8 cellular contexts compared by ENCODE assay signal in genomic region chr10:80530251-80530650, GRCh38. TPM values are rescaled to one million over a fixed set of nuclear protein-coding genes. Genes with fewer than 3 reads are reported as not detected.
A peak's percentile ranks its signal among the peaks of the same experiment; 100 is the strongest.
DNase-seq lines count a peak whose midpoint lies in the region; ATAC-seq, FAIRE-seq and TF ChIP-seq lines count a peak whose summit lies in the region.

No MANE protein-coding gene starts in this region.

- no TSS peak for BruUV-seq in HCT116 (replicated peaks; lab: Mats Ljungman, UMichigan)

- H3K79me2 ChIP-seq in HCT116 (ENCODE audit: insufficient read depth, low read length): no peaks in the 10 kb centered on the region

- peak in 4 of 7 experiments; percentile 9 to 61 (median 40) for DNase-seq in CD8-positive, alpha-beta T cell
- DNase-seq in HCT116 (ENCODE audit: low read depth, low spot score): peak; percentile 27
- DNase-seq in RCC 7860 (ENCODE audit: low spot score): peak; percentile 41
- DNase-seq in astrocyte of the hippocampus (ENCODE audit: low read depth, low spot score): peak; percentile 27
- DNase-seq in mucosa of descending colon: peak in 2 of 3 donors; percentile 36 to 55
- DNase-seq in NCI-H2029 (lab: John Stamatoyannopoulos, UW): no peak

- no peaks in the 10 kb centered on the region for H3K9me2 ChIP-seq in HCT116 (ENCODE audit: insufficient read depth)

- H3K27ac Mint-ChIP-seq in CD8-positive, alpha-beta T cell: peak overlapping the region; percentile 88

- intact Hi-C loops in CD8-positive, alpha-beta T cell (cut with DNase I, micrococcal nuclease): loop anchor here (1.0 to 10.0 kb wide), 4 partner anchors 19 to 455 kb away; partner anchors contain the start of gene TMEM254 (in 1 of the 2)
- intact Hi-C loops in HCT116 (cut with micrococcal nuclease): loop anchor here (2.0 to 10.0 kb wide), 3 partner anchors 85 to 275 kb away; no protein-coding TSS in a partner anchor
- intact Hi-C loops in mucosa of descending colon (cut with DNase I, micrococcal nuclease): no loop called here

- ATAC-seq in CD8-positive, alpha-beta T cell: peak; percentile 62
- peak; percentile 91 for ATAC-seq in HCT116
- peak; percentile 69 for ATAC-seq in mucosa of descending colon
- ATAC-seq in HG03139 (IDR thresholded peaks at IDR 0.05; ENCODE audit: unreplicated experiment): no peak
- ATAC-seq in HG03571 (IDR thresholded peaks at IDR 0.05; ENCODE audit: unreplicated experiment): no peak

- CTCF ChIA-PET in CD8-positive, alpha-beta T cell (lab: Charles Lee): interaction anchor here (0.7 to 1.9 kb wide), 4 partner anchors 18 to 152 kb away, joined by 3 to 7 read pairs (median 4); no protein-coding TSS in a partner anchor
- CTCF ChIA-PET in HCT116 (lab: Charles Lee): interaction anchor here (1.5 kb wide), 1 partner anchor 25 kb away, joined by 5 read pairs; no protein-coding TSS in a partner anchor

- TF ChIP-seq CTCF in CD8-positive, alpha-beta T cell (IDR thresholded peaks at IDR 0.05): peak; percentile 27
- peak; percentile 46 to 68 (median 50); a peak in 5 of 6 replicates for TF ChIP-seq CTCF in HCT116 (IDR thresholded peaks at IDR 0.05 in 2 of 3, conservative IDR thresholded peaks at IDR 0.05 in 1 of 3; ENCODE audit: borderline replicate concordance in 1 of 3, insufficient read depth in 1 of 3, low read depth in 2 of 3, low read length in 2 of 3)
- TF ChIP-seq CTCF in mucosa of descending colon (IDR thresholded peaks at IDR 0.05): no peak

- peak; percentile 80 for TF ChIP-seq RAD21 in HCT116 (IDR thresholded peaks at IDR 0.05; ENCODE audit: low read depth)

- peaks cover 74% of the 10 kb centered on the region for H3K4me1 ChIP-seq in CD8-positive, alpha-beta T cell (ENCODE audit: insufficient read depth, low read length)
- peaks cover 0 to 4% of the 10 kb centered on the region in 2 experiments; a peak in 1 of 4 replicates for H3K4me1 ChIP-seq in HCT116 (ENCODE audit: control insufficient read depth in 1 of 2, insufficient read depth in 2 of 2, low read length in 2 of 2)
- peaks cover 5% of the 10 kb centered on the region for H3K4me1 ChIP-seq in mucosa of descending colon (ENCODE audit: low read depth)

- RAD21 ChIA-PET in HCT116 (lab: Charles Lee; ENCODE audit: low non-redundant PET in 1 of 2, low total read pairs in 2 of 2, uncharacterized antibody in 2 of 2, unreplicated experiment in 2 of 2): no interaction called here

- no peaks in the 10 kb centered on the region for H3K27me3 Mint-ChIP-seq in CD8-positive, alpha-beta T cell (ENCODE audit: low read depth)

- no peaks in the 10 kb centered on the region for H3K9me3 Mint-ChIP-seq in CD8-positive, alpha-beta T cell

- peak overlapping the region; percentile 72 for H3K4me3 Mint-ChIP-seq in CD8-positive, alpha-beta T cell

- peaks cover 71% of the 10 kb centered on the region for H3K4me1 Mint-ChIP-seq in CD8-positive, alpha-beta T cell (ENCODE audit: low read depth)

- no peak overlapping the region for H3K27ac ChIP-seq in CD8-positive, alpha-beta T cell (ENCODE audit: low read depth, low read length)
- no peak overlapping the region for H3K27ac ChIP-seq in HCT116 (ENCODE audit: low read depth, low read length)

- no peaks in the 10 kb centered on the region for H3K36me3 Mint-ChIP-seq in CD8-positive, alpha-beta T cell

- no peaks in the 10 kb centered on the region for H3K36me3 ChIP-seq in CD8-positive, alpha-beta T cell (ENCODE audit: insufficient read depth, low read length)
- H3K36me3 ChIP-seq in HCT116 (ENCODE audit: control insufficient read depth in 1 of 2, insufficient read depth in 2 of 2, low read length in 2 of 2) (no peaks in the 10 kb centered on the region), mucosa of descending colon (ENCODE audit: low read depth) (no peaks in the 10 kb centered on the region)

- no peak for FAIRE-seq in RCC 7860 (lab: Jason Lieb, UNC)

- TF ChIP-seq POLR2A in HCT116 (IDR thresholded peaks at IDR 0.05; ENCODE audit: borderline replicate concordance, extremely low read depth, insufficient read depth, insufficient read length): no peak

- no peaks in the 10 kb centered on the region for H3K9me3 ChIP-seq in CD8-positive, alpha-beta T cell (ENCODE audit: low read length)
- no peaks in the 10 kb centered on the region for H3K9me3 ChIP-seq in HCT116 (ENCODE audit: control insufficient read depth in 1 of 2, insufficient read depth in 1 of 2, low read depth in 1 of 2, low read length in 2 of 2)
- no peaks in the 10 kb centered on the region for H3K9me3 ChIP-seq in mucosa of descending colon

- H4K20me1 ChIP-seq in HCT116 (ENCODE audit: insufficient read depth): no peaks in the 10 kb centered on the region

- no peak overlapping the region for H3K4me3 ChIP-seq in CD8-positive, alpha-beta T cell (ENCODE audit: low read depth, low read length)
- H3K4me3 ChIP-seq in HCT116 (replicated peaks in 1 of 2; ENCODE audit: low read depth in 1 of 2, low read length in 2 of 2) (no peak overlapping the region), mucosa of descending colon (no peak overlapping the region)

- POLR2A ChIA-PET in CD8-positive, alpha-beta T cell (lab: Charles Lee): interaction anchor here (1.0 to 1.5 kb wide), 3 partner anchors 45 to 86 kb away, joined by 3 read pairs; no protein-coding TSS in a partner anchor
- POLR2A ChIA-PET in HCT116 (lab: Charles Lee): no interaction called here

- no peak overlapping the region for H3K4me2 ChIP-seq in HCT116 (ENCODE audit: low read length)

- no peak overlapping the region for H3K9ac ChIP-seq in HCT116 (ENCODE audit: low read length)

- H3K27me3 ChIP-seq in CD8-positive, alpha-beta T cell (ENCODE audit: insufficient read depth, low read length): no peaks in the 10 kb centered on the region
- H3K27me3 ChIP-seq in HCT116 (ENCODE audit: insufficient read depth, low read length): no peaks in the 10 kb centered on the region

- H2AFZ ChIP-seq in HCT116 (ENCODE audit: low read depth, low read length, poor library complexity, severe bottlenecking): no peak overlapping the region

TF ChIP-seq in HCT116, 20 proteins besides CTCF, POLR2A, EP300 and RAD21:
- no peak for TF ChIP-seq TCF7L2 (IDR thresholded peaks at IDR 0.05; ENCODE audit: borderline replicate concordance, extremely low read depth, insufficient read depth, insufficient read length)
- no peak for TF ChIP-seq ZFX (IDR thresholded peaks at IDR 0.05)
- TF ChIP-seq SRF (IDR thresholded peaks at IDR 0.05; ENCODE audit: low read depth): no peak
- TF ChIP-seq SIN3A (IDR thresholded peaks at IDR 0.05; ENCODE audit: low read depth): no peak
- no peak for TF ChIP-seq EGR1 (IDR thresholded peaks at IDR 0.05; ENCODE audit: low read depth)
- TF ChIP-seq CBX3 (IDR thresholded peaks at IDR 0.05; ENCODE audit: low read depth): no peak
- TF ChIP-seq EZH2 (IDR thresholded peaks at IDR 0.05): no peak
- TF ChIP-seq CEBPB (IDR thresholded peaks at IDR 0.05; ENCODE audit: low read depth): no peak
- TF ChIP-seq EZH2phosphoT487 (IDR thresholded peaks at IDR 0.05; ENCODE audit: borderline replicate concordance): no peak
- TF ChIP-seq ATF3 (IDR thresholded peaks at IDR 0.05): no peak
- no peak for TF ChIP-seq ZBTB33 (IDR thresholded peaks at IDR 0.05; ENCODE audit: extremely low read depth, insufficient replicate concordance, low read length)
- TF ChIP-seq ELF1 (IDR thresholded peaks at IDR 0.05; ENCODE audit: borderline replicate concordance, low read depth): no peak

RNA-seq across cellular contexts. Expression of gene SH2D4B, which starts 7.5 kb away (rescaled TPM):
- under 1 TPM in 1 of 2 experiments, not detected in 1; 0.36 TPM for total RNA-seq in CD8-positive, alpha-beta T cell
- total RNA-seq in HCT116 (2021; ENCODE audit: unreplicated experiment): 0.22 TPM
- polyA plus RNA-seq in HCT116 (2012): 0.04 TPM in 1 of 2 replicates, not detected in the other
- not detected for total RNA-seq in mucosa of descending colon

Comparison
In these comparisons a context has a peak if more than half of its experiments do, and no peak if none do; other contexts are left out.
1. ATAC-seq: peak in CD8-positive, alpha-beta T cell (single experiment), HCT116 (single experiment) and mucosa of descending colon (single experiment); none in HG03139 (single experiment) and HG03571 (single experiment).
2. intact Hi-C loops: an anchor here in CD8-positive, alpha-beta T cell (1.0 to 10.0 kb wide) and HCT116 (2.0 to 10.0 kb wide); none called in mucosa of descending colon.